1 cellular context compared by ENCODE assay signal in the genomic region with DNA sequence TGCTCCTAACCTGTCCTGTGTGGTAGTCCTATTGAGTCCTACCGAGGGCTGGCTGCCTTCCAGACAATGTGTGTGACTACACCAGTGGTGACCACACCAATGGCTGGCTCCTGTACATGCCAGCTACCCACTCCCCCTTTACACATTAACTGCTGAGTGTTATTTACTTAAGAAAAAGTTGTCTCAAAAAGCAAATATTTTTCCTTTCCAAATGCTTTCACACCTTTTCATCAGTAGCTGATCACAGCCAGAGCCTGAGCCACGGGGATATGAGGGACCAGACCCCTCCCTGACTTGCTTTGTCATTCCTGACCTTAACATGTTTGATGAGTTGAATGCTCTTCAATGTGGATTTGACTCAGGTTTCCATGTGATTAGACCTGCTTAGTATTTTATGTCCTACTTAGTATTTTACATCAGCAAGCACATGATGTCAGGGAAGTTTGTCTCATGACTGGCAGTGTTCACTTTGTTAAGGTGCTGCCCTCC.
TF ChIP-seq lines count a peak whose summit lies in the region.

No MANE protein-coding gene starts in this region.

TF ChIP-seq in IMR-90, 13 proteins besides CTCF, POLR2A, EP300 and RAD21:
- TF ChIP-seq MAZ (IDR thresholded peaks at IDR 0.05; ENCODE audit: borderline replicate concordance, low read depth, low read length) (no peak), RFX5 (IDR thresholded peaks at IDR 0.05; ENCODE audit: low read depth, low read length) (no peak), FOS (IDR thresholded peaks at IDR 0.05; ENCODE audit: low read depth, low read length) (no peak), BHLHE40 (IDR thresholded peaks at IDR 0.05; ENCODE audit: low read depth, low read length) (no peak), ELK1 (IDR thresholded peaks at IDR 0.05; ENCODE audit: borderline replicate concordance, low read depth, low read length) (no peak), NFE2L2 (IDR thresholded peaks at IDR 0.05; ENCODE audit: low read depth, low read length) (no peak), CEBPB (IDR thresholded peaks at IDR 0.05; ENCODE audit: low read depth, low read length) (no peak), CHD1 (IDR thresholded peaks at IDR 0.05; ENCODE audit: low read depth, low read length) (no peak), SMC3 (IDR thresholded peaks at IDR 0.05; ENCODE audit: low read depth, low read length) (no peak), USF2 (IDR thresholded peaks at IDR 0.05; ENCODE audit: low read depth, low read length) (no peak)
TF ChIP-seq in IMR-90: peak in this region for 0.
